ENCODE assay signal across 21 cellular contexts in genomic region chr6:114158838-114159694, GRCh38.
"Had no signal": no experiment of that assay in that cellular context is flagged by ENCODE, and none has a peak within 500 bp of the region (broad histone marks: within the 10 kb centered on the region; RNA-seq: fewer than 3 reads in every experiment).

No MANE protein-coding gene starts in this region.

- H3K9me3 Mint-ChIP-seq: IgD-negative memory B cell had no signal

- H3K9me3 ChIP-seq: MG63, SJSA1 had no signal

- H3K27ac Mint-ChIP-seq: IgD-negative memory B cell had no signal

- H3K36me3 ChIP-seq: MG63, SJSA1 had no signal

- DNase-seq: MG63, NCI-H1092 treated with DMSO at 0.1 percent for 48 hours, NCI-H1436, NCI-H187, NCI-H2029, NCI-H2081 treated with DMSO at 0.1 percent for 48 hours, NCI-H2171, NCI-H226, NCI-H446, NCI-H510A, NCI-H524 treated with DMSO at 0.1 percent for 48 hours, NCI-H69, NCI-H774, Right ventricle myocardium superior, SIG-M5 had no signal

- H3K4me2 ChIP-seq: KMS-11 had no signal

- H3K4me3 Mint-ChIP-seq: IgD-negative memory B cell had no signal

- H3K4me1 Mint-ChIP-seq: IgD-negative memory B cell had no signal

- FAIRE-seq: K562 had no signal

- H3K27me3 ChIP-seq: MG63, SJSA1 had no signal

- H3K9ac ChIP-seq: KMS-11 had no signal

- H3K36me3 Mint-ChIP-seq: IgD-negative memory B cell had no signal

- ATAC-seq: K562, Panc1 had no signal

- H3K4me1 ChIP-seq: SJSA1 had no signal

- H3K4me3 ChIP-seq: K562, MG63, SJSA1, SK-N-MC had no signal

- H3K27ac ChIP-seq: KMS-11, SJSA1, SK-N-MC had no signal
